In the genomic region with DNA sequence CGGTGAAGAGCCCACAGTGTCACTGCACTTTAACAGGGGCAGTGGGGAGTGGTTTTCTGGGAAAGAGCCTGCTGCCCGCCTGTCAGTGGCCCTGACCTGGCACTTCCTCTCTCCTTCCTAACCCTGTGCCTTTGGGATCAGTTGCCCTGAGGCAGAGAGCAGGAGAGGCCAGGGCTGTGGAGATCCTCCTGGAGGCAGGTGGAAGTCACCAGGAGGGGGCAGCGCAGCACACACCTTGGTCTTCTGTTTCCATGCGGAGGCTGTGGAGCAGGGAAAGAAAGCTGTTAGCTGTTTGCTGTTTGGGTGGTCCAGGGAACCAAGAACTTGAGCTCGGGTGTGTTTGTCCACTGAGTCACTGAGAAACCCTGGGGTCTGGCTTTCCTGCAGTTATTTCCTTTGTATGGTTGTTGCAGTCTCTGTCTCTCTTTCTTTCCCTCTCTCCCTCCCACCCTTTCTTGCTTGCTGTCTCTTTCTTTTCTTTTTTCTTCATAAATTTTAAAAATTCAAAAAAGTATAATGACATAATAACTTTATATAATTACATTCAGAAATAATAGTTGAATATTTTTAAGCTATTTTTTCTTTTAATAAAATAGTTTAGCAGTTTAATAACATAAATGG, we compare ENCODE assay signal across 9 cellular contexts. TPM values are rescaled to one million over a fixed set of nuclear protein-coding genes. Genes with fewer than 3 reads are reported as not detected.
DNase-seq lines count a peak whose midpoint lies in the region; ATAC-seq and TF ChIP-seq lines count a peak whose summit lies in the region.
"Had no signal": no experiment of that assay in that cellular context is flagged by ENCODE, and none has a peak within 500 bp of the region (broad histone marks: within the 10 kb centered on the region; RNA-seq: fewer than 3 reads in every experiment).

No MANE protein-coding gene starts in this region.

- H3K4me1 ChIP-seq in thyroid gland = peaks cover 23 to 35% of the 10 kb centered on the region in 2 donors

- no peaks in the 10 kb centered on the region for H3K27me3 Mint-ChIP-seq in activated CD4-positive, alpha-beta T cell treated with anti-CD3 and anti-CD28 coated beads, Interleukin-2, amount 10 ng/mL, durations not matched to agents 7 days and 5 days

- no peak overlapping the region for H3K27ac Mint-ChIP-seq in activated CD4-positive, alpha-beta T cell treated with anti-CD3 and anti-CD28 coated beads, Interleukin-2, amount 10 ng/mL, durations not matched to agents 7 days and 5 days
- H3K27ac Mint-ChIP-seq: memory B cell had no signal

- no peak for TF ChIP-seq POLR2A in erythroblast (IDR thresholded peaks at IDR 0.05; ENCODE audit: low read length)
- TF ChIP-seq POLR2A in thyroid gland (IDR thresholded peaks at IDR 0.05) = no peak

- ATAC-seq in GM18868 (IDR thresholded peaks at IDR 0.05; ENCODE audit: unreplicated experiment) = peak; percentile 36
- no peak for ATAC-seq in GM19328 (IDR thresholded peaks at IDR 0.05; ENCODE audit: unreplicated experiment)

- no peak overlapping the region for H3K4me3 ChIP-seq in thyroid gland (replicated peaks in 1 of 3)

- no peaks in the 10 kb centered on the region for H3K36me3 ChIP-seq in thyroid gland

- WGBS in thyroid gland, 2 donors = 58 to 64% methylated on average over 5 of the region's 5 CpGs

- no peak overlapping the region for H3K4me3 Mint-ChIP-seq in activated CD4-positive, alpha-beta T cell treated with anti-CD3 and anti-CD28 coated beads, Interleukin-2, amount 10 ng/mL, durations not matched to agents 7 days and 5 days
- H3K4me3 Mint-ChIP-seq: memory B cell had no signal

- H3K9me3 ChIP-seq in thyroid gland = no peaks in the 10 kb centered on the region

- CTCF ChIA-PET in activated CD4-positive, alpha-beta T cell treated with anti-CD3 and anti-CD28 coated beads, Interleukin-2, amount 10 ng/mL, durations not matched to agents 7 days and 5 days (lab: Charles Lee) = interaction anchor here (1.6 to 1.7 kb wide), 2 partner anchors 83 to 85 kb away, joined by 6 read pairs; no protein-coding TSS in a partner anchor

- peak; percentile 74 for TF ChIP-seq CTCF in AG09319 (IDR thresholded peaks at IDR 0.05; ENCODE audit: low read depth, low read length)
- peak in 5 of 6 experiments; percentile 27 to 62 (median 51) for TF ChIP-seq CTCF in thyroid gland (IDR thresholded peaks at IDR 0.05)

- no peaks in the 10 kb centered on the region for H3K36me3 Mint-ChIP-seq in activated CD4-positive, alpha-beta T cell treated with anti-CD3 and anti-CD28 coated beads, Interleukin-2, amount 10 ng/mL, durations not matched to agents 7 days and 5 days (ENCODE audit: low read depth)
- H3K36me3 Mint-ChIP-seq: memory B cell had no signal

- H3K27me3 ChIP-seq in thyroid gland = no peaks in the 10 kb centered on the region

- no peaks in the 10 kb centered on the region for H3K9me3 Mint-ChIP-seq in activated CD4-positive, alpha-beta T cell treated with anti-CD3 and anti-CD28 coated beads, Interleukin-2, amount 10 ng/mL, durations not matched to agents 7 days and 5 days
- H3K9me3 Mint-ChIP-seq: memory B cell had no signal

- DNase-seq in AG09319 (ENCODE audit: extremely low read depth, low read depth) (peak; percentile 5), M059J (ENCODE audit: low read depth) (peak; percentile 66), erythroblast (lab: John Stamatoyannopoulos, UW) (peak; percentile 6 to 50), myocyte (ENCODE audit: low read depth) (peak; percentile 1), thyroid gland (peak; percentile 57 to 65)
- DNase-seq in activated CD4-positive, alpha-beta T cell treated with anti-CD3 and anti-CD28 coated beads, Interleukin-2, amount 10 ng/mL, durations not matched to agents 7 days and 5 days = peak; percentile 39

- intact Hi-C loops in thyroid gland (cut with DNase I) = no loop called here

- POLR2A ChIA-PET in activated CD4-positive, alpha-beta T cell treated with anti-CD3 and anti-CD28 coated beads, Interleukin-2, amount 10 ng/mL, durations not matched to agents 7 days and 5 days (lab: Charles Lee) = no interaction called here

- H3K27ac ChIP-seq in thyroid gland = peak overlapping the region; percentile 65 to 85 (median 69)

- H3K4me1 Mint-ChIP-seq in activated CD4-positive, alpha-beta T cell treated with anti-CD3 and anti-CD28 coated beads, Interleukin-2, amount 10 ng/mL, durations not matched to agents 7 days and 5 days = peaks cover 3% of the 10 kb centered on the region
- H3K4me1 Mint-ChIP-seq: memory B cell had no signal

RNA-seq across cellular contexts. Expression of a gene that starts 28.1 kb away (rescaled TPM):
- 0.44 and 1.1 TPM in 2 replicates for total RNA-seq in M059J (2014; rRNA removed; shearing (Covaris generic))
- 1 to 10 TPM; 1.8 to 2.3 TPM for total RNA-seq in activated CD4-positive, alpha-beta T cell treated with anti-CD3 and anti-CD28 coated beads, Interleukin-2, amount 10 ng/mL, durations not matched to agents 7 days and 5 days
- total RNA-seq in myocyte (0.05 TPM in 1 of 2 replicates, not detected in the other), thyroid gland (100 to 1,000 TPM in 3 of 4 donors, 10 to 100 TPM in 1; 92.0 to 186 (median 142) TPM)
- 0.04 TPM for polyA plus RNA-seq in myocyte (2012)

Comparison
In these comparisons a context has a peak if more than half of its experiments do, and no peak if none do; other contexts are left out.
1. DNase-seq: peak in every context shown above with its lines; median percentile 66 in M059J; 61 in thyroid gland; 39 in activated CD4-positive, alpha-beta T cell treated with anti-CD3 and anti-CD28 coated beads, Interleukin-2, amount 10 ng/mL, durations not matched to agents 7 days and 5 days; 28 in erythroblast; 5 in AG09319; 1 in myocyte.
2. RNA of a gene that starts 28.1 kb away (total RNA-seq): 92.0 to 186 TPM in thyroid gland; 1.8 to 2.3 TPM in activated CD4-positive, alpha-beta T cell treated with anti-CD3 and anti-CD28 coated beads, Interleukin-2, amount 10 ng/mL, durations not matched to agents 7 days and 5 days, 0.44 to 1.1 TPM in M059J and 0.05 TPM in myocyte; every median in the first group is over 10 times any median in the second.